In genomic region chr16:3999890-4000325, GRCh38 we compare ENCODE assay signal across 11 cellular contexts.
A peak's percentile ranks its signal among the peaks of the same experiment; 100 is the strongest.
DNase-seq lines count a peak whose midpoint lies in the region; ATAC-seq and TF ChIP-seq lines count a peak whose summit lies in the region.
"Had no signal": no experiment of that assay in that cellular context is flagged by ENCODE, and none has a peak within 500 bp of the region (broad histone marks: within the 10 kb centered on the region; RNA-seq: fewer than 3 reads in every experiment).

No MANE protein-coding gene starts in this region.

- no peaks in the 10 kb centered on the region for H3K9me3 Mint-ChIP-seq in chondrocyte (ENCODE audit: low read depth)
- no peaks in the 10 kb centered on the region for H3K9me3 Mint-ChIP-seq in naive thymus-derived CD4-positive, alpha-beta T cell

- no peaks in the 10 kb centered on the region for H3K9me3 ChIP-seq in naive thymus-derived CD4-positive, alpha-beta T cell (ENCODE audit: control insufficient read depth in 2 of 3, low read length in 3 of 3)

- CTCF ChIA-PET in naive thymus-derived CD4-positive, alpha-beta T cell (lab: Charles Lee) = no interaction called here

- in situ Hi-C loops in KBM-7 (cut with MboI; ENCODE audit: low pct_unique_long_range_greater_than_20kb, low sequenced_read_pairs) = no loop called here

- ATAC-seq in naive thymus-derived CD4-positive, alpha-beta T cell = no peak
- ATAC-seq in GM21825 (IDR thresholded peaks at IDR 0.05; ENCODE audit: unreplicated experiment) = no peak
- no peak for ATAC-seq in HG03432 (IDR thresholded peaks at IDR 0.05; ENCODE audit: unreplicated experiment)
- ATAC-seq: HCT116 had no signal

- no peaks in the 10 kb centered on the region for H3K27me3 ChIP-seq in naive thymus-derived CD4-positive, alpha-beta T cell (ENCODE audit: control insufficient read depth in 2 of 2, insufficient read depth in 2 of 2, low read length in 2 of 2)

- no peak overlapping the region for H3K27ac ChIP-seq in naive thymus-derived CD4-positive, alpha-beta T cell (ENCODE audit: low read depth, low read length)

- H3K27me3 Mint-ChIP-seq in chondrocyte (ENCODE audit: low read depth) = no peaks in the 10 kb centered on the region
- H3K27me3 Mint-ChIP-seq in naive thymus-derived CD4-positive, alpha-beta T cell = no peaks in the 10 kb centered on the region

- no peaks in the 10 kb centered on the region for H3K36me3 Mint-ChIP-seq in chondrocyte (ENCODE audit: low read depth)
- peaks cover 0 to 3% (median 0%) of the 10 kb centered on the region in 5 donors for H3K36me3 Mint-ChIP-seq in naive thymus-derived CD4-positive, alpha-beta T cell

- POLR2A ChIA-PET in naive thymus-derived CD4-positive, alpha-beta T cell (lab: Charles Lee) = no interaction called here

- H3K4me3 ChIP-seq in AG10803 (ENCODE audit: low read length) = no peak overlapping the region
- H3K4me3 ChIP-seq in naive thymus-derived CD4-positive, alpha-beta T cell (ENCODE audit: low read length) = no peak overlapping the region

- peaks cover 29% of the 10 kb centered on the region for H3K4me1 Mint-ChIP-seq in chondrocyte (ENCODE audit: low read depth)
- H3K4me1 Mint-ChIP-seq in naive thymus-derived CD4-positive, alpha-beta T cell = peaks cover 12 to 26% (median 20%) of the 10 kb centered on the region in 7 donors

- peak; percentile 43 for DNase-seq in AG10803 (ENCODE audit: low read depth)
- DNase-seq in KBM-7 = peak; percentile 42
- no peak for DNase-seq in chondrocyte (ENCODE audit: low spot score)
- peak in 2 of 9 donors; percentile 14 to 17 for DNase-seq in naive thymus-derived CD4-positive, alpha-beta T cell
- no peak for DNase-seq in activated CD4-positive, CD25-positive, alpha-beta regulatory T cell treated with anti-CD3 and anti-CD28 coated beads, Interleukin-2, amount 50 U/mL, for 72 hours
- no peak for DNase-seq in islet precursor cell
- DNase-seq: MV-4-11, NCI-H510A treated with DMSO at 0.1 percent for 48 hours had no signal

- peaks cover 8 to 11% of the 10 kb centered on the region in 2 donors for H3K4me1 ChIP-seq in naive thymus-derived CD4-positive, alpha-beta T cell (ENCODE audit: control insufficient read depth in 2 of 2, insufficient read depth in 2 of 2, low read length in 2 of 2)

- peak overlapping the region; percentile 93 for H3K27ac Mint-ChIP-seq in chondrocyte (ENCODE audit: unreplicated experiment)
- H3K27ac Mint-ChIP-seq in naive thymus-derived CD4-positive, alpha-beta T cell = peak overlapping the region in 1 of 9 donors; percentile 43

- TF ChIP-seq CTCF in AG10803 (conservative IDR thresholded peaks at IDR 0.05; ENCODE audit: low read length) (no peak), chondrocyte (IDR thresholded peaks at IDR 0.05) (no peak)

- H3K36me3 ChIP-seq in naive thymus-derived CD4-positive, alpha-beta T cell (ENCODE audit: control insufficient read depth in 2 of 3, insufficient read depth in 3 of 3, low read length in 3 of 3) = no peaks in the 10 kb centered on the region

- intact Hi-C loops in naive thymus-derived CD4-positive, alpha-beta T cell (cut with micrococcal nuclease) = no loop called here

- H3K4me3 Mint-ChIP-seq in chondrocyte (ENCODE audit: unreplicated experiment) = no peak overlapping the region
- peak overlapping the region in 7 of 10 donors; percentile 12 to 64 (median 45) for H3K4me3 Mint-ChIP-seq in naive thymus-derived CD4-positive, alpha-beta T cell

Comparison
In these comparisons a context has a peak if more than half of its experiments do, and no peak if none do; other contexts are left out.
1. DNase-seq: peak in AG10803 (single experiment) and KBM-7 (single experiment); none in chondrocyte (single experiment), activated CD4-positive, CD25-positive, alpha-beta regulatory T cell treated with anti-CD3 and anti-CD28 coated beads, Interleukin-2, amount 50 U/mL, for 72 hours (single experiment) and islet precursor cell (single experiment).